In genomic region chr14:89973234-89973823, GRCh38 we compare ENCODE assay signal across 8 cellular contexts. TPM values are rescaled to one million over a fixed set of nuclear protein-coding genes. Genes with fewer than 3 reads are reported as not detected.
DNase-seq lines count a peak whose midpoint lies in the region; ATAC-seq, FAIRE-seq and TF ChIP-seq lines count a peak whose summit lies in the region.

No MANE protein-coding gene starts in this region.

- H3K79me2 ChIP-seq in GM23338 (replicated peaks; ENCODE audit: insufficient read depth): no peaks in the 10 kb centered on the region

- intact Hi-C loops in breast epithelium (cut with DNase I; ENCODE audit: low total_unique reads): no loop called here

- no peak overlapping the region for H3K4me2 ChIP-seq in GM23338

- TF ChIP-seq CTCF in D721Med (IDR thresholded peaks at IDR 0.05; ENCODE audit: insufficient read depth, missing control alignments): peak; percentile 85
- TF ChIP-seq CTCF in GM23338 (conservative IDR thresholded peaks at IDR 0.05; ENCODE audit: low read depth in 2 of 2): peak; percentile 88 to 97
- peak; percentile 41 to 70 (median 70) for TF ChIP-seq CTCF in breast epithelium (IDR thresholded peaks at IDR 0.05)

- H3K9me3 Mint-ChIP-seq in GM23338: no peaks in the 10 kb centered on the region

- H3K4me1 ChIP-seq in GM23338 (ENCODE audit: insufficient read depth): no peaks in the 10 kb centered on the region
- no peaks in the 10 kb centered on the region for H3K4me1 ChIP-seq in breast epithelium

- H3K27ac ChIP-seq in GM23338 (ENCODE audit: low read depth) (no peak overlapping the region), breast epithelium (no peak overlapping the region)

- ATAC-seq in GM23338: peak; percentile 97
- no peak for ATAC-seq in GM18861 (IDR thresholded peaks at IDR 0.05; ENCODE audit: unreplicated experiment)

- no peaks in the 10 kb centered on the region for H3F3A ChIP-seq in GM23338 (replicated peaks; ENCODE audit: low read depth)

- H3K9me3 ChIP-seq in breast epithelium: no peaks in the 10 kb centered on the region

- no peaks in the 10 kb centered on the region for H3K27me3 Mint-ChIP-seq in GM23338 (ENCODE audit: insufficient read depth, low read depth, poor library complexity)

- H3K27ac Mint-ChIP-seq in GM23338: no peak overlapping the region

- TF ChIP-seq POLR2A in breast epithelium (IDR thresholded peaks at IDR 0.05): no peak

- peak; percentile 87 for FAIRE-seq in D721Med (lab: Jason Lieb, UNC)

- H3K4me1 Mint-ChIP-seq in GM23338: no peaks in the 10 kb centered on the region

- H3K36me3 Mint-ChIP-seq in GM23338 (ENCODE audit: low read depth): peaks cover 44% of the 10 kb centered on the region

- H3K27me3 ChIP-seq in GM23338 (ENCODE audit: insufficient read depth) (no peaks in the 10 kb centered on the region), breast epithelium (no peaks in the 10 kb centered on the region)

- peaks cover 5% of the 10 kb centered on the region; the same call in 1 of the 2 replicates for H4K20me1 ChIP-seq in GM23338 (replicated peaks; ENCODE audit: insufficient read depth)

- DNase-seq in D721Med (ENCODE audit: insufficient read length, low spot score) (peak; percentile 65), GM23338 (ENCODE audit: low spot score) (peak; percentile 84), NCI-H1417 (lab: John Stamatoyannopoulos, UW) (peak; percentile 35 to 81 (median 64)), T-helper 2 cell (peak in 3 of 5 experiments; percentile 30 to 63 (median 31)), breast epithelium (ENCODE audit: low spot score in 2 of 2) (peak in 1 of 2 donors; percentile 24), iris pigment epithelial cell (ENCODE audit: low read depth) (peak; percentile 73)
- DNase-seq in stimulated activated CD4-positive, alpha-beta T cell treated with anti-CD3 and anti-CD28 coated beads, Interleukin-12 subunit alpha, Interleukin-12 subunit beta, amount 100 ng/mL, for 48 hours (ENCODE audit: low read depth in 2 of 3, low spot score in 1 of 3): peak; percentile 28 to 34 (median 32)

- H2AFZ ChIP-seq in GM23338: no peak overlapping the region

- H3K4me3 Mint-ChIP-seq in GM23338: no peak overlapping the region

- no peaks in the 10 kb centered on the region for H3K9me2 ChIP-seq in GM23338 (ENCODE audit: insufficient read depth)

- H3K36me3 ChIP-seq in GM23338 (ENCODE audit: insufficient read depth) (peaks cover 25% of the 10 kb centered on the region), breast epithelium (no peaks in the 10 kb centered on the region)

- no peak overlapping the region for H3K4me3 ChIP-seq in GM23338
- H3K4me3 ChIP-seq in breast epithelium: no peak overlapping the region

TF ChIP-seq in GM23338, 12 proteins besides CTCF, POLR2A, EP300 and RAD21:
- TF ChIP-seq, protein P1, sequence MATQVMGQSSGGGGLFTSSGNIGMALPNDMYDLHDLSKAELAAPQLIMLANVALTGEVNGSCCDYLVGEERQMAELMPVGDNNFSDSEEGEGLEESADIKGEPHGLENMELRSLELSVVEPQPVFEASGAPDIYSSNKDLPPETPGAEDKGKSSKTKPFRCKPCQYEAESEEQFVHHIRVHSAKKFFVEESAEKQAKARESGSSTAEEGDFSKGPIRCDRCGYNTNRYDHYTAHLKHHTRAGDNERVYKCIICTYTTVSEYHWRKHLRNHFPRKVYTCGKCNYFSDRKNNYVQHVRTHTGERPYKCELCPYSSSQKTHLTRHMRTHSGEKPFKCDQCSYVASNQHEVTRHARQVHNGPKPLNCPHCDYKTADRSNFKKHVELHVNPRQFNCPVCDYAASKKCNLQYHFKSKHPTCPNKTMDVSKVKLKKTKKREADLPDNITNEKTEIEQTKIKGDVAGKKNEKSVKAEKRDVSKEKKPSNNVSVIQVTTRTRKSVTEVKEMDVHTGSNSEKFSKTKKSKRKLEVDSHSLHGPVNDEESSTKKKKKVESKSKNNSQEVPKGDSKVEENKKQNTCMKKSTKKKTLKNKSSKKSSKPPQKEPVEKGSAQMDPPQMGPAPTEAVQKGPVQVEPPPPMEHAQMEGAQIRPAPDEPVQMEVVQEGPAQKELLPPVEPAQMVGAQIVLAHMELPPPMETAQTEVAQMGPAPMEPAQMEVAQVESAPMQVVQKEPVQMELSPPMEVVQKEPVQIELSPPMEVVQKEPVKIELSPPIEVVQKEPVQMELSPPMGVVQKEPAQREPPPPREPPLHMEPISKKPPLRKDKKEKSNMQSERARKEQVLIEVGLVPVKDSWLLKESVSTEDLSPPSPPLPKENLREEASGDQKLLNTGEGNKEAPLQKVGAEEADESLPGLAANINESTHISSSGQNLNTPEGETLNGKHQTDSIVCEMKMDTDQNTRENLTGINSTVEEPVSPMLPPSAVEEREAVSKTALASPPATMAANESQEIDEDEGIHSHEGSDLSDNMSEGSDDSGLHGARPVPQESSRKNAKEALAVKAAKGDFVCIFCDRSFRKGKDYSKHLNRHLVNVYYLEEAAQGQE (IDR thresholded peaks at IDR 0.05; ENCODE audit: unreplicated experiment): no peak

RNA-seq across cellular contexts. Expression of gene TDP1, which starts 17.6 kb away (rescaled TPM):
- 49.8 and 63.6 TPM in 2 replicates for total RNA-seq in GM23338 (2014; rRNA removed; shearing (Covaris generic))
- 23.0 and 24.2 TPM in 2 replicates for polyA plus RNA-seq in GM23338 (2016; fragmentation: Nextera tagmentation; extraction: Ambion mirVana)
- total RNA-seq in breast epithelium: 10 to 100 TPM in 2 of 3 donors, 1 to 10 TPM in 1; 9.6 to 29.9 (median 16.7) TPM

RNA-seq across cellular contexts. Expression of gene EFCAB11, which starts 18.8 kb away (rescaled TPM):
- total RNA-seq in GM23338 (2014; rRNA removed; shearing (Covaris generic)): 6.6 and 7.7 TPM in 2 replicates
- 21.5 and 24.6 TPM in 2 replicates for polyA plus RNA-seq in GM23338 (2016; fragmentation: Nextera tagmentation; extraction: Ambion mirVana)
- total RNA-seq in breast epithelium: 10 to 100 TPM in 1 of 3 donors, 1 to 10 TPM in 2; 6.4 to 13.6 (median 6.9) TPM
